In genomic region chr18:45962461-45962860, GRCh38 we compare ENCODE assay signal across 9 cellular contexts. TPM values are rescaled to one million over a fixed set of nuclear protein-coding genes. Genes with fewer than 3 reads are reported as not detected.
DNase-seq lines count a peak whose midpoint lies in the region; ATAC-seq, FAIRE-seq and TF ChIP-seq lines count a peak whose summit lies in the region.
"Had no signal": no experiment of that assay in that cellular context is flagged by ENCODE, and none has a peak within 500 bp of the region (broad histone marks: within the 10 kb centered on the region; RNA-seq: fewer than 3 reads in every experiment).

No MANE protein-coding gene starts in this region.

- peak overlapping the region; percentile 45 for H3K27ac Mint-ChIP-seq in osteocyte (ENCODE audit: unreplicated experiment)

- H3K36me3 ChIP-seq in bronchial epithelial cell (ENCODE audit: control insufficient read depth, insufficient read depth, low read length): no peaks in the 10 kb centered on the region

- no peaks in the 10 kb centered on the region for H3K27me3 Mint-ChIP-seq in osteocyte (ENCODE audit: unreplicated experiment)

- H3K4me3 Mint-ChIP-seq in osteocyte (ENCODE audit: unreplicated experiment): no peak overlapping the region

- no peak for DNase-seq in GM12891 (ENCODE audit: insufficient read length, low spot score)
- peak; percentile 85 for DNase-seq in OCI-M1 (lab: John Stamatoyannopoulos, UW)
- DNase-seq in bronchial epithelial cell (ENCODE audit: low read depth): peak; percentile 77
- DNase-seq in osteocyte (ENCODE audit: extremely low spot score, unreplicated experiment): no peak
- DNase-seq in NCI-H2227 treated with DMSO at 0.1 percent for 48 hours (lab: John Stamatoyannopoulos, UW): no peak
- no peak for DNase-seq in NCI-H82 treated with DMSO at 0.1 percent for 48 hours (lab: John Stamatoyannopoulos, UW; ENCODE audit: unreplicated experiment)
- DNase-seq in NCI-H446 (lab: John Stamatoyannopoulos, UW): no peak
- DNase-seq: NCI-H2171 had no signal

- H3K4me3 ChIP-seq in bronchial epithelial cell (ENCODE audit: low read depth, low read length): no peak overlapping the region

- no peak for TF ChIP-seq CTCF in bronchial epithelial cell (IDR thresholded peaks at IDR 0.05; ENCODE audit: insufficient read depth, low read length, severe bottlenecking)
- no peak for TF ChIP-seq CTCF in osteocyte (IDR thresholded peaks at IDR 0.05)

- TF ChIP-seq POLR2A in GM12891 (IDR thresholded peaks at IDR 0.05; ENCODE audit: low read depth, low read length): no peak

- FAIRE-seq in GM12891 (lab: Jason Lieb, UNC) (no peak), bronchial epithelial cell (lab: Jason Lieb, UNC) (no peak)

- no peak for ATAC-seq in HG02610 (IDR thresholded peaks at IDR 0.05; ENCODE audit: unreplicated experiment)

- no peaks in the 10 kb centered on the region for H3K27me3 ChIP-seq in bronchial epithelial cell (ENCODE audit: control insufficient read depth, insufficient read depth, low read length)

- peaks cover 8% of the 10 kb centered on the region for H3K36me3 Mint-ChIP-seq in osteocyte (ENCODE audit: unreplicated experiment)

- peaks cover 55% of the 10 kb centered on the region for H3K4me1 Mint-ChIP-seq in osteocyte (ENCODE audit: unreplicated experiment)

- H3K9me3 Mint-ChIP-seq in osteocyte (ENCODE audit: unreplicated experiment): no peaks in the 10 kb centered on the region

TF ChIP-seq in GM12891, 5 proteins besides CTCF, POLR2A, EP300 and RAD21:
- no peak for TF ChIP-seq POU2F2 (IDR thresholded peaks at IDR 0.05; ENCODE audit: low read depth, low read length)
- TF ChIP-seq SPI1 (IDR thresholded peaks at IDR 0.05; ENCODE audit: low read depth, low read length): 0 out of 2 replicates have a peak, but pooled peaks have one; percentile 13

RNA-seq across cellular contexts. Expression of gene EPG5, which starts 4.7 kb away (rescaled TPM):
- polyA plus RNA-seq in GM12891 (2012; ENCODE audit: low read depth, missing spikeins): 5.3 TPM
- total RNA-seq in bronchial epithelial cell (10.5 and 15.6 TPM in 2 replicates), osteocyte (30.9 and 33.3 TPM in 2 replicates)

Comparison
In these comparisons a context has a peak if more than half of its experiments do, and no peak if none do; other contexts are left out.
1. DNase-seq: peak in OCI-M1 (single experiment) and bronchial epithelial cell (single experiment); none in GM12891 (single experiment), osteocyte (single experiment), NCI-H2227 treated with DMSO at 0.1 percent for 48 hours (single experiment), NCI-H82 treated with DMSO at 0.1 percent for 48 hours (single experiment) and NCI-H446 (0 of 2).